11 cellular contexts compared by ENCODE assay signal in the genomic region with DNA sequence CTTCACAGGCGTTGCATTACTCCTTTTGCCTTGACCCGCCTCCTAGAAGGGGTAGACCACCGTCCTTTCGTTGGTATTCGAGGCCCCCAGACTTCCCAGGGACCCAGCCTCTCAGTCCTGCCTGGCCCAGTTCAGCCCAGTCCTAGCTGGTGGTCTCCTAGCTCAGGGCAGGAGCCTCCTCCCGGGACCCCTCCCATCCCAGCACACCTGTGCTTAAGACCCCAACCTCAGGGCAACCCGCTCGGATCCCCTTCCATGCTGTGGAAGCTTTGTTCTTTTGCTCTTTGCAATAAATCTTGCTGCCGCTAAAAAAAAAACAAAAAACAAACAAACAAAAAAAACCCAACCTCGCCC. TPM values are rescaled to one million over a fixed set of nuclear protein-coding genes. Genes with fewer than 3 reads are reported as not detected.
DNase-seq lines count a peak whose midpoint lies in the region; ATAC-seq, FAIRE-seq and TF ChIP-seq lines count a peak whose summit lies in the region.
"Had no signal": no experiment of that assay in that cellular context is flagged by ENCODE, and none has a peak within 500 bp of the region (broad histone marks: within the 10 kb centered on the region; RNA-seq: fewer than 3 reads in every experiment).

No MANE protein-coding gene starts in this region.

- POLR2A ChIA-PET in MCF 10A (lab: Yijun Ruan, JAX): interaction anchor here (0.8 to 1.1 kb wide), 3 partner anchors 10 to 19 kb away, joined by 3 to 4 read pairs (median 3); no protein-coding TSS in a partner anchor
- POLR2A ChIA-PET in naive thymus-derived CD8-positive, alpha-beta T cell (lab: Charles Lee): interaction anchor here (0.7 to 4.6 kb wide), 4 partner anchors 14 to 210 kb away, joined by 3 to 34 read pairs (median 9); a partner anchor contains a TSS

- H3K27me3 ChIP-seq in left ventricle myocardium inferior (ENCODE audit: low read depth): peaks cover 64% of the 10 kb centered on the region
- peaks cover 0 to 18% (median 3%) of the 10 kb centered on the region in 4 donors for H3K27me3 ChIP-seq in pancreas
- H3K27me3 ChIP-seq in ovary: no peaks in the 10 kb centered on the region

- H3K27ac ChIP-seq in left ventricle myocardium inferior (replicated peaks) (no peak overlapping the region), pancreas (no peak overlapping the region), ovary (no peak overlapping the region)

- 3 to 7% methylated on average over 10 of the region's 10 CpGs for WGBS in pancreas, 2 donors
- 3 to 5% (median 4%) methylated on average over 10 of the region's 10 CpGs for WGBS in ovary, 3 donors

- H3K27me3 Mint-ChIP-seq in MCF 10A (ENCODE audit: insufficient read depth, unreplicated experiment): peaks cover 53% of the 10 kb centered on the region
- peaks cover 8 to 53% (median 27%) of the 10 kb centered on the region in 5 donors for H3K27me3 Mint-ChIP-seq in naive thymus-derived CD8-positive, alpha-beta T cell

- H3K4me1 ChIP-seq in left ventricle myocardium inferior (peaks cover 27% of the 10 kb centered on the region), pancreas (peaks cover 15 to 17% (median 16%) of the 10 kb centered on the region in 3 donors), ovary (ENCODE audit: insufficient read depth) (peaks cover 14% of the 10 kb centered on the region)

- no peaks in the 10 kb centered on the region for H3K4me1 Mint-ChIP-seq in MCF 10A (ENCODE audit: insufficient read depth, unreplicated experiment)
- H3K4me1 Mint-ChIP-seq in naive thymus-derived CD8-positive, alpha-beta T cell: peaks cover 10 to 26% (median 23%) of the 10 kb centered on the region in 4 donors

- intact Hi-C loops in left ventricle myocardium inferior (cut with micrococcal nuclease) (no loop called here), cardiac septum (cut with DNase I) (no loop called here), MCF 10A (cut with micrococcal nuclease) (no loop called here), pancreas (cut with DNase I) (no loop called here), ovary (cut with DNase I) (loop anchor here in 1 of 4 donors (10.0 kb wide), 1 partner anchor 479 kb away; no protein-coding TSS in a partner anchor)

- H3K4me3 Mint-ChIP-seq in MCF 10A (ENCODE audit: unreplicated experiment): peak overlapping the region; percentile 49
- H3K4me3 Mint-ChIP-seq in naive thymus-derived CD8-positive, alpha-beta T cell: peak overlapping the region; percentile 67 to 91 (median 81)

- ATAC-seq in naive thymus-derived CD8-positive, alpha-beta T cell: no peak
- ATAC-seq in GM21723 (IDR thresholded peaks at IDR 0.05; ENCODE audit: unreplicated experiment) (no peak), pancreas (no peak)

- no peaks in the 10 kb centered on the region for H3K9me3 Mint-ChIP-seq in MCF 10A (ENCODE audit: unreplicated experiment)
- no peaks in the 10 kb centered on the region for H3K9me3 Mint-ChIP-seq in naive thymus-derived CD8-positive, alpha-beta T cell

- H3K36me3 Mint-ChIP-seq in MCF 10A (ENCODE audit: insufficient read depth, unreplicated experiment): no peaks in the 10 kb centered on the region
- no peaks in the 10 kb centered on the region for H3K36me3 Mint-ChIP-seq in naive thymus-derived CD8-positive, alpha-beta T cell

- no peak overlapping the region for H3K27ac Mint-ChIP-seq in MCF 10A (ENCODE audit: low read depth, unreplicated experiment)
- peak overlapping the region in 1 of 10 donors; percentile 35 for H3K27ac Mint-ChIP-seq in naive thymus-derived CD8-positive, alpha-beta T cell

- no TSS peak for BruUV-seq in MCF 10A (replicated peaks; lab: Mats Ljungman, UMichigan)

- no peaks in the 10 kb centered on the region for H3K9me3 ChIP-seq in left ventricle myocardium inferior (replicated peaks)
- no peaks in the 10 kb centered on the region for H3K9me3 ChIP-seq in pancreas
- no peaks in the 10 kb centered on the region for H3K9me3 ChIP-seq in ovary

- DNase-seq in left ventricle myocardium inferior (no peak), cardiac septum (ENCODE audit: low spot score) (no peak), MCF 10A (ENCODE audit: unreplicated experiment) (no peak), pancreas (no peak), ovary (no peak)
- DNase-seq in naive thymus-derived CD8-positive, alpha-beta T cell: no peak
- no peak for DNase-seq in NK-92 treated with Interleukin-12 subunit alpha and Interleukin-12 subunit beta, amount 100 ng/mL, for 24 hours (lab: John Stamatoyannopoulos, UW)
- DNase-seq: central memory CD4-positive, alpha-beta T cell; hippocampal formation had no signal

- H3K4me3 ChIP-seq in left ventricle myocardium inferior (peak overlapping the region; percentile 71), pancreas (peak overlapping the region in 2 of 4 donors; percentile 44 to 59), ovary (no peak overlapping the region)

- TF ChIP-seq CTCF in left ventricle myocardium inferior (IDR thresholded peaks at IDR 0.05; ENCODE audit: borderline replicate concordance) (no peak), MCF 10A (IDR thresholded peaks at IDR 0.05; ENCODE audit: unreplicated experiment) (no peak), pancreas (IDR thresholded peaks at IDR 0.05) (no peak), ovary (IDR thresholded peaks at IDR 0.05) (no peak)

- FAIRE-seq in pancreas (lab: Jason Lieb, UNC): no peak

- no peak for TF ChIP-seq POLR2A in ovary (IDR thresholded peaks at IDR 0.05)

- no peaks in the 10 kb centered on the region for H3K36me3 ChIP-seq in left ventricle myocardium inferior
- H3K36me3 ChIP-seq in pancreas: no peaks in the 10 kb centered on the region
- H3K36me3 ChIP-seq in ovary: no peaks in the 10 kb centered on the region

- no peak for TF ChIP-seq EP300 in ovary (IDR thresholded peaks at IDR 0.05)

- CTCF ChIA-PET in MCF 10A (lab: Yijun Ruan, JAX): interaction anchor here (0.7 to 1.6 kb wide), 4 partner anchors 15 to 652 kb away, joined by 3 read pairs; no protein-coding TSS in a partner anchor

RNA-seq across cellular contexts. Expression of a gene that starts 0.8 kb away (rescaled TPM):
- total RNA-seq in left ventricle myocardium inferior (not detected), cardiac septum (not detected), MCF 10A (2022) (not detected in 2 replicates), pancreas (not detected), ovary (not detected)
- not detected for total RNA-seq in naive thymus-derived CD8-positive, alpha-beta T cell
- polyA plus RNA-seq in naive thymus-derived CD8-positive, alpha-beta T cell: not detected
- polyA plus RNA-seq in pancreas (not detected), ovary (not detected)
- total RNA-seq: pulmonary artery endothelial cell had no signal

RNA-seq across cellular contexts. Expression of a gene that starts 2.2 kb away (rescaled TPM):
- total RNA-seq in left ventricle myocardium inferior (0.91 TPM), cardiac septum (2.4 TPM), MCF 10A (2022) (not detected in 2 replicates), pancreas (under 1 TPM in 1 of 6 donors, not detected in 5; 0.12 TPM), ovary (under 1 TPM in 3 of 7 donors, not detected in 4; 0.05 to 0.11 (median 0.07) TPM)
- total RNA-seq in naive thymus-derived CD8-positive, alpha-beta T cell: not detected
- polyA plus RNA-seq in naive thymus-derived CD8-positive, alpha-beta T cell: not detected
- polyA plus RNA-seq in pancreas (under 1 TPM; under 0.01 to 0.02 TPM), ovary (under 1 TPM in 1 of 2 donors, not detected in 1; 0.01 TPM)
- total RNA-seq: pulmonary artery endothelial cell had no signal

RNA-seq across cellular contexts. Expression of a gene that starts 13.5 kb away (rescaled TPM):
- 5.3 TPM for total RNA-seq in left ventricle myocardium inferior
- total RNA-seq in cardiac septum: 3.2 TPM
- 0.47 and 0.76 TPM in 2 replicates for total RNA-seq in MCF 10A (2022)
- total RNA-seq in naive thymus-derived CD8-positive, alpha-beta T cell: 10 to 100 TPM; 22.0 to 22.2 TPM
- polyA plus RNA-seq in naive thymus-derived CD8-positive, alpha-beta T cell: 10 to 100 TPM; 39.3 to 65.2 (median 39.7) TPM
- total RNA-seq in pancreas: 10 to 100 TPM in 2 of 6 donors, 1 to 10 TPM in 4; 3.3 to 27.3 (median 6.7) TPM
- polyA plus RNA-seq in pancreas: 10 to 100 TPM; 13.9 to 14.1 TPM
- 10 to 100 TPM in 6 of 7 donors, 1 to 10 TPM in 1; 9.4 to 35.8 (median 20.2) TPM for total RNA-seq in ovary
- polyA plus RNA-seq in ovary: 10 to 100 TPM in 1 of 2 donors, 1 to 10 TPM in 1; 1.8 to 28.1 TPM

RNA-seq across cellular contexts. Expression of a gene that starts 36.2 kb away (rescaled TPM):
- total RNA-seq in left ventricle myocardium inferior (96.9 TPM), cardiac septum (158 TPM), MCF 10A (2022) (451 and 481 TPM in 2 replicates), pancreas (100 to 1,000 TPM in 3 of 6 donors, 10 to 100 TPM in 3; 69.4 to 134 (median 89.7) TPM), ovary (100 to 1,000 TPM in 5 of 7 donors, 10 to 100 TPM in 2; 62.2 to 436 (median 355) TPM)
- total RNA-seq in naive thymus-derived CD8-positive, alpha-beta T cell: 100 to 1,000 TPM; 607 to 637 TPM
- polyA plus RNA-seq in naive thymus-derived CD8-positive, alpha-beta T cell: 100 to 1,000 TPM; 118 to 163 (median 149) TPM
- polyA plus RNA-seq in pancreas (100 to 1,000 TPM; 243 to 379 TPM), ovary (100 to 1,000 TPM; 309 to 469 TPM)

RNA-seq across cellular contexts. Expression of a gene that starts 43.7 kb away (rescaled TPM):
- total RNA-seq in left ventricle myocardium inferior (5.1 TPM), cardiac septum (4.8 TPM), MCF 10A (2022) (0.76 TPM in 1 of 2 replicates, not detected in the other), pancreas (10 to 100 TPM in 1 of 6 donors, 1 to 10 TPM in 3, under 1 TPM in 2; 0.32 to 15.9 (median 2.3) TPM), ovary (1 to 10 TPM; 2.3 to 8.2 (median 4.1) TPM)
- 1 to 10 TPM; 1.5 to 1.8 TPM for total RNA-seq in naive thymus-derived CD8-positive, alpha-beta T cell
- polyA plus RNA-seq in naive thymus-derived CD8-positive, alpha-beta T cell: 1 to 10 TPM in 1 of 3 donors, under 1 TPM in 2; 0.21 to 6.5 (median 0.77) TPM
- polyA plus RNA-seq in pancreas (1 to 10 TPM; 1.8 to 3.5 TPM), ovary (1 to 10 TPM; 1.7 to 6.8 TPM)
- total RNA-seq: pulmonary artery endothelial cell had no signal
